ENCODE assay signal across 23 cellular contexts in genomic region chr10:124105045-124105444, GRCh38. TPM values are rescaled to one million over a fixed set of nuclear protein-coding genes. Genes with fewer than 3 reads are reported as not detected.
DNase-seq lines count a peak whose midpoint lies in the region; ATAC-seq and TF ChIP-seq lines count a peak whose summit lies in the region.
"Had no signal": no experiment of that assay in that cellular context is flagged by ENCODE, and none has a peak within 500 bp of the region (broad histone marks: within the 10 kb centered on the region; RNA-seq: fewer than 3 reads in every experiment).

No MANE protein-coding gene starts in this region.

- H2AFZ ChIP-seq in OCI-LY7 (ENCODE audit: low read length) (peak overlapping the region; percentile 70; the same call in 1 of the 2 replicates), GM23338 (no peak overlapping the region)
- H2AFZ ChIP-seq: parathyroid adenoma had no signal

- no peaks in the 10 kb centered on the region for H3K36me3 ChIP-seq in OCI-LY7 (ENCODE audit: insufficient read depth, low read length)
- H3K36me3 ChIP-seq in ovary: no peaks in the 10 kb centered on the region
- no peaks in the 10 kb centered on the region for H3K36me3 ChIP-seq in GM23338 (ENCODE audit: insufficient read depth)
- H3K36me3 ChIP-seq: WERI-Rb-1 had no signal

- H3K9me3 ChIP-seq in OCI-LY7 (ENCODE audit: low read length) (peaks cover 10% of the 10 kb centered on the region; the same call in 1 of the 2 replicates), ovary (no peaks in the 10 kb centered on the region)

- no peak overlapping the region for H3K27ac Mint-ChIP-seq in endothelial cell (ENCODE audit: unreplicated experiment)
- no peak overlapping the region for H3K27ac Mint-ChIP-seq in GM23338
- H3K27ac Mint-ChIP-seq in activated naive CD4-positive, alpha-beta T cell treated with anti-CD3 and anti-CD28 coated beads, Interleukin-2, amount 10 ng/mL, durations not matched to agents 7 days and 5 days: no peak overlapping the region
- H3K27ac Mint-ChIP-seq: activated CD8-positive, alpha-beta T cell treated with anti-CD3 and anti-CD28 coated beads for 36 hours; activated naive CD8-positive, alpha-beta T cell treated with anti-CD3 and anti-CD28 coated beads, Interleukin-2, amount 10 ng/mL, durations not matched to agents 7 days and 5 days; activated T-cell treated with anti-CD3 and anti-CD28 coated beads, Interleukin-2, amount 50 U/mL, for 24 hours; HFFc6; T-helper 1 cell treated with Interleukin-12 subunit alpha and Interleukin-12 subunit beta and Interleukin-4 antibody, amounts not matched to agents 30 μg/mL and 1 μg/mL, for 36 hours had no signal

- no peak for TF ChIP-seq EP300 in ovary (IDR thresholded peaks at IDR 0.05)

- no peaks in the 10 kb centered on the region for H3K9me3 Mint-ChIP-seq in endothelial cell (ENCODE audit: unreplicated experiment)
- peaks cover 2% of the 10 kb centered on the region for H3K9me3 Mint-ChIP-seq in GM23338
- H3K9me3 Mint-ChIP-seq in activated naive CD4-positive, alpha-beta T cell treated with anti-CD3 and anti-CD28 coated beads, Interleukin-2, amount 10 ng/mL, durations not matched to agents 7 days and 5 days: peaks cover 10% of the 10 kb centered on the region
- H3K9me3 Mint-ChIP-seq: activated naive CD8-positive, alpha-beta T cell treated with anti-CD3 and anti-CD28 coated beads, Interleukin-2, amount 10 ng/mL, durations not matched to agents 7 days and 5 days; HFFc6; T-helper 1 cell treated with Interleukin-12 subunit alpha and Interleukin-12 subunit beta and Interleukin-4 antibody, amounts not matched to agents 30 μg/mL and 1 μg/mL, for 36 hours had no signal

- H3K4me3 Mint-ChIP-seq in endothelial cell (ENCODE audit: unreplicated experiment): peak overlapping the region; percentile 25
- H3K4me3 Mint-ChIP-seq in GM23338: no peak overlapping the region
- no peak overlapping the region for H3K4me3 Mint-ChIP-seq in activated naive CD4-positive, alpha-beta T cell treated with anti-CD3 and anti-CD28 coated beads, Interleukin-2, amount 10 ng/mL, durations not matched to agents 7 days and 5 days
- H3K4me3 Mint-ChIP-seq: activated CD8-positive, alpha-beta T cell treated with anti-CD3 and anti-CD28 coated beads for 36 hours; activated naive CD8-positive, alpha-beta T cell treated with anti-CD3 and anti-CD28 coated beads, Interleukin-2, amount 10 ng/mL, durations not matched to agents 7 days and 5 days; activated T-cell treated with anti-CD3 and anti-CD28 coated beads, Interleukin-2, amount 50 U/mL, for 24 hours; HFFc6; T-helper 1 cell treated with Interleukin-12 subunit alpha and Interleukin-12 subunit beta and Interleukin-4 antibody, amounts not matched to agents 30 μg/mL and 1 μg/mL, for 36 hours had no signal

- POLR2A ChIA-PET in OCI-LY7 (lab: Charles Lee): interaction anchor here (0.8 to 5.3 kb wide), 12 partner anchors 10 to 116 kb away, joined by 3 to 56 read pairs (median 10); partner anchors contain the start of gene CHST15

- H3K27me3 Mint-ChIP-seq in endothelial cell (ENCODE audit: unreplicated experiment) (peaks cover 12% of the 10 kb centered on the region), GM23338 (ENCODE audit: insufficient read depth, low read depth, poor library complexity) (peaks cover 4% of the 10 kb centered on the region)
- peaks cover 23% of the 10 kb centered on the region for H3K27me3 Mint-ChIP-seq in activated naive CD4-positive, alpha-beta T cell treated with anti-CD3 and anti-CD28 coated beads, Interleukin-2, amount 10 ng/mL, durations not matched to agents 7 days and 5 days

- H3K27ac ChIP-seq in 22Rv1 (peak overlapping the region; percentile 91), OCI-LY7 (ENCODE audit: low read depth, low read length, poor library complexity, severe bottlenecking) (peak overlapping the region; percentile 94), ovary (peak overlapping the region; percentile 81 to 89), GM23338 (ENCODE audit: low read depth) (no peak overlapping the region)
- H3K27ac ChIP-seq: parathyroid adenoma, WERI-Rb-1 had no signal

- no peaks in the 10 kb centered on the region for H3F3A ChIP-seq in GM23338 (replicated peaks; ENCODE audit: low read depth)

- H3K36me3 Mint-ChIP-seq in endothelial cell (ENCODE audit: low read depth, unreplicated experiment) (peaks cover 7% of the 10 kb centered on the region), GM23338 (ENCODE audit: low read depth) (no peaks in the 10 kb centered on the region)
- no peaks in the 10 kb centered on the region for H3K36me3 Mint-ChIP-seq in activated naive CD4-positive, alpha-beta T cell treated with anti-CD3 and anti-CD28 coated beads, Interleukin-2, amount 10 ng/mL, durations not matched to agents 7 days and 5 days
- H3K36me3 Mint-ChIP-seq: activated naive CD8-positive, alpha-beta T cell treated with anti-CD3 and anti-CD28 coated beads, Interleukin-2, amount 10 ng/mL, durations not matched to agents 7 days and 5 days had no signal

- TF ChIP-seq CTCF in 22Rv1 (IDR thresholded peaks at IDR 0.05): no peak
- no peak; the same call in 1 of the 2 replicates for TF ChIP-seq CTCF in OCI-LY7 (conservative IDR thresholded peaks at IDR 0.05; ENCODE audit: low read length)
- no peak for TF ChIP-seq CTCF in endothelial cell (IDR thresholded peaks at IDR 0.05; ENCODE audit: unreplicated experiment)
- TF ChIP-seq CTCF in ovary (IDR thresholded peaks at IDR 0.05): no peak
- TF ChIP-seq CTCF in GM23338 (conservative IDR thresholded peaks at IDR 0.05; ENCODE audit: low read depth in 2 of 2): no peak; a peak in 1 of 4 replicates

- no peak for TF ChIP-seq POLR2A in ovary (IDR thresholded peaks at IDR 0.05)

- no peaks in the 10 kb centered on the region for H3K79me2 ChIP-seq in OCI-LY7 (ENCODE audit: insufficient read depth, low read depth, low read length)
- H3K79me2 ChIP-seq in GM23338 (replicated peaks; ENCODE audit: insufficient read depth): no peaks in the 10 kb centered on the region
- H3K79me2 ChIP-seq: parathyroid adenoma had no signal

- no peak for ATAC-seq in GM23338
- ATAC-seq in HG03135 (IDR thresholded peaks at IDR 0.05; ENCODE audit: unreplicated experiment): no peak
- ATAC-seq: activated CD8-positive, alpha-beta T cell treated with anti-CD3 and anti-CD28 coated beads for 36 hours had no signal

- intact Hi-C loops in OCI-LY7 (cut with micrococcal nuclease; ENCODE audit: unreplicated experiment): loop anchor here (1.0 to 10.0 kb wide), 4 partner anchors 12 to 120 kb away; partner anchors contain the start of gene CHST15
- intact Hi-C loops in ovary (cut with DNase I): no loop called here

- H3K27me3 ChIP-seq in ovary (no peaks in the 10 kb centered on the region), GM23338 (ENCODE audit: insufficient read depth) (no peaks in the 10 kb centered on the region)

- DNase-seq in OCI-LY7 (ENCODE audit: low spot score): no peak
- DNase-seq in endothelial cell (ENCODE audit: low spot score): no peak
- DNase-seq in ovary: peak in 2 of 5 donors; percentile 23 to 45
- DNase-seq in GM23338 (ENCODE audit: low spot score): no peak
- no peak for DNase-seq in NCI-H2081 (lab: John Stamatoyannopoulos, UW)
- no peak for DNase-seq in activated naive CD4-positive, alpha-beta T cell treated with anti-CD3 and anti-CD28 coated beads, Interleukin-2, amount 10 ng/mL, durations not matched to agents 7 days and 5 days
- DNase-seq: activated CD8-positive, alpha-beta T cell treated with anti-CD3 and anti-CD28 coated beads for 36 hours; activated naive CD8-positive, alpha-beta T cell treated with anti-CD3 and anti-CD28 coated beads, Interleukin-2, amount 10 ng/mL, durations not matched to agents 7 days and 5 days; activated T-cell treated with anti-CD3 and anti-CD28 coated beads, Interleukin-2, amount 50 U/mL, for 24 hours; C1 segment of cervical spinal cord; DMS 273 treated with DMSO at 0.1 percent for 48 hours; erythroblast; HFFc6; left ventricle myocardium superior; NCI-H1436 treated with DMSO at 0.1 percent for 48 hours; NCI-H446; SHP77 treated with DMSO at 0.1 percent for 48 hours; stimulated activated CD8-positive, alpha-beta memory T cell treated with anti-CD3 and anti-CD28 coated beads, Interleukin-4, amount 100 ng/mL, for 48 hours; WERI-Rb-1 had no signal

- H3K4me1 ChIP-seq in OCI-LY7 (ENCODE audit: insufficient read depth, low read length, poor library complexity, severe bottlenecking): peaks cover 89% of the 10 kb centered on the region
- H3K4me1 ChIP-seq in ovary (ENCODE audit: insufficient read depth): peaks cover 21% of the 10 kb centered on the region
- no peaks in the 10 kb centered on the region for H3K4me1 ChIP-seq in GM23338 (ENCODE audit: insufficient read depth)
- H3K4me1 ChIP-seq: parathyroid adenoma had no signal

- BruUV-seq in OCI-LY7 (replicated peaks; lab: Mats Ljungman, UMichigan): no TSS peak

- H3K4me1 Mint-ChIP-seq in endothelial cell (ENCODE audit: unreplicated experiment) (peaks cover 13% of the 10 kb centered on the region), GM23338 (peaks cover 8% of the 10 kb centered on the region)
- peaks cover 11% of the 10 kb centered on the region for H3K4me1 Mint-ChIP-seq in activated naive CD4-positive, alpha-beta T cell treated with anti-CD3 and anti-CD28 coated beads, Interleukin-2, amount 10 ng/mL, durations not matched to agents 7 days and 5 days

- H3K9me2 ChIP-seq in OCI-LY7 (ENCODE audit: insufficient read depth, low read length): no peaks in the 10 kb centered on the region
- H3K9me2 ChIP-seq in GM23338 (ENCODE audit: insufficient read depth): 0 out of 2 replicates have a peak, but pooled peaks cover 6% of the 10 kb centered on the region

- H3K4me2 ChIP-seq in OCI-LY7 (ENCODE audit: low read length) (peak overlapping the region; percentile 93), GM23338 (no peak overlapping the region)

- CTCF ChIA-PET in OCI-LY7 (lab: Charles Lee; ENCODE audit: unreplicated experiment): interaction anchor here (1.1 to 1.4 kb wide), 3 partner anchors 30 to 109 kb away, joined by 3 to 6 read pairs (median 4); no protein-coding TSS in a partner anchor
- CTCF ChIA-PET in activated naive CD4-positive, alpha-beta T cell treated with anti-CD3 and anti-CD28 coated beads, Interleukin-2, amount 10 ng/mL, durations not matched to agents 7 days and 5 days (lab: Charles Lee): no interaction called here

- H4K20me1 ChIP-seq in OCI-LY7 (ENCODE audit: insufficient read depth, low read length): no peaks in the 10 kb centered on the region
- H4K20me1 ChIP-seq in GM23338 (replicated peaks; ENCODE audit: insufficient read depth): no peaks in the 10 kb centered on the region

- peak overlapping the region; percentile 65 for H3K4me3 ChIP-seq in OCI-LY7 (ENCODE audit: low read depth, low read length, poor library complexity, severe bottlenecking)
- H3K4me3 ChIP-seq in ovary: no peak overlapping the region
- no peak overlapping the region for H3K4me3 ChIP-seq in GM23338

- WGBS in ovary, 3 donors: 40 to 67% (median 45%) methylated on average over 6 of the region's 6 CpGs

TF ChIP-seq in GM23338, 12 proteins besides CTCF, POLR2A, EP300 and RAD21 (continues in another document):
- no peak for TF ChIP-seq CREB1 (CRISPR knock-in tag; IDR thresholded peaks at IDR 0.05; ENCODE audit: low read depth)

RNA-seq across cellular contexts. Expression of gene CHST15, which starts 11.6 kb away (rescaled TPM):
- 19.9 and 26.4 TPM in 2 replicates for total RNA-seq in OCI-LY7 (2014; rRNA removed; shearing (Covaris generic))
- total RNA-seq in OCI-LY7 (2022) (14.7 and 19.2 TPM in 2 replicates), endothelial cell (ENCODE audit: unreplicated experiment) (148 TPM), ovary (10 to 100 TPM; 45.8 to 93.0 (median 67.1) TPM)
- polyA plus RNA-seq in ovary (10 to 100 TPM; 35.9 to 37.2 TPM), GM23338 (2016; fragmentation: Nextera tagmentation; extraction: Ambion mirVana) (2.6 and 2.7 TPM in 2 replicates)
- 10.9 and 11.2 TPM in 2 replicates for total RNA-seq in GM23338 (2014; rRNA removed; shearing (Covaris generic))
